ENCODE assay signal across 8 cellular contexts in the genomic region with DNA sequence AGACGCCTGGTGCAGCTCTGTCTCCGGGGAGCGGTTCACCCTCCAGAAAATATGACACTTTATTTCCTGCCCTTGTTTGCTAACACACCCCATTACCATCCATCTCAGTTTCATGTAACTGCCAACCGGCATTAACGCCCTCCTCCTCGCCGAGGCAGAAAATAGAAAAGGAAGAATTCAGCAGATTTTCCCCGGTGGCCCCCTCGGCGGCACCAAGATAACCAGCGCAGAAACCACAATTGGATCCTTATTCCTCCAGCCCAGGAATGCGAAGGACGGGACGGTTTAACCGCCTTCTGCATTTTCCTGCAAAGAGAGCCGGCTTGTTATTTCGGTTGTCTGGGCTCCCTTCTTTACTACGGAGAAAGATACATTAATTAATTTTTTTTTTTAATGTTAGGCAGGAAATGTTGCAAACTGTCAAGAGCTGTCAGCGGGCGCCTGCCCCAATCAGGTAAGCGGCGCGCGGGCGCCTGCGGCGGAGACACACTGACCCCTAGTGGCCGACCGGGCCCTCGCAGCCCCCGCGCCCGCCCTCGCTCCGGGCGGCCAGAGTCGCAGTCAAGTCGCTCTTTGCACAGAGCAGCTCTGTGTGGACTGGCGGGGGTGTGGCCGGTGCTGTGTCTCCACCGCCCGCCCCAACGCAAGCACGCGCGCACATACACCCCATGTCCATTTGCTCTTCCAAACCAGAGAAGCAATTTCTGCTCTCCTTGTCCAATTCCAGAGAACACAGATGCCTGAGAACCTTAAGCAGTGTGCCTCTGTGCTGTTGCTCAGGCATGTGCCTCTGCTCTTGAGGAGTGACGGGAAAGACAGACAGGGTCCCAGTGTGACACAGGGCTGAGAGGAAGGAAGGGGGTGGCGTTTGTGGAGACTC. TPM values are rescaled to one million over a fixed set of nuclear protein-coding genes. Genes with fewer than 3 reads are reported as not detected.
DNase-seq lines count a peak whose midpoint lies in the region; TF ChIP-seq lines count a peak whose summit lies in the region.

No MANE protein-coding gene starts in this region.

- H3K9me3 Mint-ChIP-seq in type B pancreatic cell = no peaks in the 10 kb centered on the region

- H3K36me3 ChIP-seq in MM.1S (replicated peaks; ENCODE audit: insufficient read depth, low read length) = no peaks in the 10 kb centered on the region
- no peaks in the 10 kb centered on the region for H3K36me3 ChIP-seq in SK-N-SH (replicated peaks in 1 of 2; ENCODE audit: control insufficient read depth in 1 of 2, insufficient read depth in 2 of 2, low read length in 1 of 2)

- H3K4me1 ChIP-seq in MM.1S (ENCODE audit: low read length) = peaks cover 22% of the 10 kb centered on the region
- H3K4me1 ChIP-seq in SK-N-SH (ENCODE audit: control insufficient read depth in 1 of 2, insufficient read depth in 2 of 2, low read depth in 1 of 2, low read length in 1 of 2) = peaks cover 4 to 8% of the 10 kb centered on the region in 2 experiments; a peak in 2 of 4 replicates

- H3K4me2 ChIP-seq in MM.1S (ENCODE audit: low read depth, low read length) (peak overlapping the region; percentile 86), SK-N-SH (peak overlapping the region; percentile 87)

- H3K27me3 Mint-ChIP-seq in type B pancreatic cell = peaks cover 63% of the 10 kb centered on the region

- peak overlapping the region; percentile 68 for H3K4me3 ChIP-seq in MM.1S (ENCODE audit: low read length)
- H3K4me3 ChIP-seq in SK-N-SH (ENCODE audit: low read depth in 2 of 2, low read length in 1 of 2) = peak overlapping the region; percentile 45 to 61

- peaks cover 12% of the 10 kb centered on the region for H3K4me1 Mint-ChIP-seq in type B pancreatic cell (ENCODE audit: unreplicated experiment)

- H2AFZ ChIP-seq in MM.1S (ENCODE audit: low read length) (peak overlapping the region; percentile 90), SK-N-SH (ENCODE audit: low read depth) (peak overlapping the region; percentile 87; the same call in 1 of the 2 replicates)

- intact Hi-C loops in head of caudate nucleus (cut with DNase I) = no loop called here

- CTCF ChIA-PET in HEK293T (lab: Yijun Ruan, JAX) = interaction anchor here (0.6 to 1.9 kb wide), 17 partner anchors 9 to 1497 kb away, joined by 3 to 11 read pairs (median 3); no protein-coding TSS in a partner anchor
- CTCF ChIA-PET in SK-N-SH (lab: Yijun Ruan, JAX) = interaction anchor here (0.6 to 4.9 kb wide), 79 partner anchors 9 to 981 kb away, joined by 3 to 63 read pairs (median 4); a partner anchor contains a TSS

- H3K9ac ChIP-seq in MM.1S (ENCODE audit: low read length) (peak overlapping the region; percentile 50), SK-N-SH (no peak overlapping the region; the same call in 1 of the 2 replicates)

- peak; percentile 85 for TF ChIP-seq RAD21 in SK-N-SH (IDR thresholded peaks at IDR 0.05; ENCODE audit: low read length)

- H4K20me1 ChIP-seq in MM.1S (ENCODE audit: insufficient read depth, low read length) (no peaks in the 10 kb centered on the region), SK-N-SH (ENCODE audit: insufficient read depth) (no peaks in the 10 kb centered on the region)

- H3K27ac ChIP-seq in MM.1S (ENCODE audit: low read length) = peak overlapping the region; percentile 76
- H3K27ac ChIP-seq in SK-N-SH (ENCODE audit: low read depth in 2 of 2, low read length in 1 of 2) = no peak overlapping the region

- H3F3A ChIP-seq in MM.1S (ENCODE audit: insufficient read depth, low read length) = peaks cover 8% of the 10 kb centered on the region
- peaks cover 7% of the 10 kb centered on the region for H3F3A ChIP-seq in SK-N-SH (replicated peaks; ENCODE audit: insufficient read depth)

- H3K27me3 ChIP-seq in MM.1S (replicated peaks; ENCODE audit: insufficient read depth, low read length) (no peaks in the 10 kb centered on the region), SK-N-SH (ENCODE audit: insufficient read depth) (no peaks in the 10 kb centered on the region)

- peak overlapping the region; percentile 70 for H3K27ac Mint-ChIP-seq in type B pancreatic cell

- WGBS in SK-N-SH (ENCODE audit: low lambda C conversion rate) = 2% methylated on average over 45 of the region's 48 CpGs

- TF ChIP-seq CTCF in GM10266 (IDR thresholded peaks at IDR 0.05; ENCODE audit: control insufficient read depth, insufficient read depth, low read depth, missing control alignments) (peak; percentile 98), MM.1S (IDR thresholded peaks at IDR 0.05; ENCODE audit: low read length) (peak; percentile 92), SK-N-SH (IDR thresholded peaks at IDR 0.05) (peak; percentile 100), type B pancreatic cell (conservative IDR thresholded peaks at IDR 0.05) (peak; percentile 100)

- POLR2A ChIA-PET in HEK293T (lab: Yijun Ruan, JAX) = interaction anchor here (1.2 kb wide), 1 partner anchor 12 kb away, joined by 3 read pairs; no protein-coding TSS in a partner anchor
- POLR2A ChIA-PET in SK-N-SH (lab: Yijun Ruan, JAX) = no interaction called here

- DNase-seq in GM10266 (ENCODE audit: extremely low spot score) = peak; percentile 82
- peak; percentile 91 for DNase-seq in HEK293T (ENCODE audit: extremely low spot score)
- DNase-seq in MM.1S = peak; percentile 89
- DNase-seq in SK-N-SH = peak; percentile 93
- peak; percentile 85 for DNase-seq in activated naive CD4-positive, alpha-beta T cell treated with anti-CD3 and anti-CD28 coated beads, Interleukin-2, amount 50 U/mL, for 16 hours
- peak; percentile 35 to 92 (median 83) for DNase-seq in head of caudate nucleus
- peak; percentile 64 for DNase-seq in pons (ENCODE audit: low spot score)
- peak; percentile 88 for DNase-seq in type B pancreatic cell (ENCODE audit: extremely low spot score, unreplicated experiment)

- H3K9me3 ChIP-seq in MM.1S (replicated peaks; ENCODE audit: insufficient read depth, low read length) (no peaks in the 10 kb centered on the region), SK-N-SH (no peaks in the 10 kb centered on the region)

- TF ChIP-seq EP300 in SK-N-SH (IDR thresholded peaks at IDR 0.05; ENCODE audit: borderline replicate concordance in 1 of 2, low read depth in 1 of 2, low read length in 1 of 2) = 0 out of 4 replicates have a peak, but pooled peaks of 1 of the 2 experiments have one; percentile 34

- no peaks in the 10 kb centered on the region for H3K36me3 Mint-ChIP-seq in type B pancreatic cell

- H3K79me2 ChIP-seq in MM.1S (ENCODE audit: low read length) (no peaks in the 10 kb centered on the region), SK-N-SH (ENCODE audit: insufficient read depth) (no peaks in the 10 kb centered on the region)

- peak overlapping the region; percentile 89 for H3K4me3 Mint-ChIP-seq in type B pancreatic cell

- H3K9me2 ChIP-seq in MM.1S (replicated peaks; ENCODE audit: insufficient read depth, low read length) = no peaks in the 10 kb centered on the region
- no peaks in the 10 kb centered on the region for H3K9me2 ChIP-seq in SK-N-SH

TF ChIP-seq in HEK293T, 16 proteins besides CTCF, POLR2A, EP300 and RAD21:
- TF ChIP-seq L3MBTL2 (conservative IDR thresholded peaks at IDR 0.05) (peak; percentile 38; the same call in 1 of the 2 replicates), ARNT (IDR thresholded peaks at IDR 0.05) (no peak), SUZ12 (IDR thresholded peaks at IDR 0.05) (no peak), ELF4 (IDR thresholded peaks at IDR 0.05) (no peak), SP1 (IDR thresholded peaks at IDR 0.05) (no peak), TARDBP (IDR thresholded peaks at IDR 0.05) (no peak), HDGF (IDR thresholded peaks at IDR 0.05; ENCODE audit: borderline replicate concordance) (no peak)
- TF ChIP-seq, protein P1, sequence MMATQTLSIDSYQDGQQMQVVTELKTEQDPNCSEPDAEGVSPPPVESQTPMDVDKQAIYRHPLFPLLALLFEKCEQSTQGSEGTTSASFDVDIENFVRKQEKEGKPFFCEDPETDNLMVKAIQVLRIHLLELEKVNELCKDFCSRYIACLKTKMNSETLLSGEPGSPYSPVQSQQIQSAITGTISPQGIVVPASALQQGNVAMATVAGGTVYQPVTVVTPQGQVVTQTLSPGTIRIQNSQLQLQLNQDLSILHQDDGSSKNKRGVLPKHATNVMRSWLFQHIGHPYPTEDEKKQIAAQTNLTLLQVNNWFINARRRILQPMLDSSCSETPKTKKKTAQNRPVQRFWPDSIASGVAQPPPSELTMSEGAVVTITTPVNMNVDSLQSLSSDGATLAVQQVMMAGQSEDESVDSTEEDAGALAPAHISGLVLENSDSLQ (IDR thresholded peaks at IDR 0.05) = peak; percentile 77

TF ChIP-seq in SK-N-SH, 30 proteins besides CTCF, POLR2A, EP300 and RAD21 (continues in another document):
- TF ChIP-seq JUND (IDR thresholded peaks at IDR 0.05) (no peak), GATA2 (CRISPR knock-in tag; IDR thresholded peaks at IDR 0.05) (no peak), ELF1 (IDR thresholded peaks at IDR 0.05) (no peak), FOXM1 (IDR thresholded peaks at IDR 0.05; ENCODE audit: low read depth) (0 out of 2 replicates have a peak, but pooled peaks have one; percentile 36), TAF1 (IDR thresholded peaks at IDR 0.05; ENCODE audit: borderline replicate concordance, low read depth, low read length) (no peak), RFX5 (IDR thresholded peaks at IDR 0.05; ENCODE audit: low read length) (no peak), GABPA (IDR thresholded peaks at IDR 0.05; ENCODE audit: low read depth) (no peak), MXI1 (IDR thresholded peaks at IDR 0.05; ENCODE audit: low read depth, low read length) (peak; percentile 68), CHD2 (IDR thresholded peaks at IDR 0.05; ENCODE audit: low read length, partially characterized antibody) (no peak), YY1 (IDR thresholded peaks at IDR 0.05; ENCODE audit: low read depth) (peak; percentile 30; the same call in 1 of the 2 replicates), EZH2phosphoT487 (IDR thresholded peaks at IDR 0.05; ENCODE audit: borderline replicate concordance, low read depth) (no peak), RXRA (IDR thresholded peaks at IDR 0.05; ENCODE audit: borderline replicate concordance, low read depth) (no peak), SMC3 (IDR thresholded peaks at IDR 0.05; ENCODE audit: low read depth, low read length) (peak; percentile 72), SIN3A (IDR thresholded peaks at IDR 0.05; ENCODE audit: borderline replicate concordance, low read depth, low read length) (peak; percentile 83; the same call in 1 of the 2 replicates)
- TF ChIP-seq, protein P2, sequence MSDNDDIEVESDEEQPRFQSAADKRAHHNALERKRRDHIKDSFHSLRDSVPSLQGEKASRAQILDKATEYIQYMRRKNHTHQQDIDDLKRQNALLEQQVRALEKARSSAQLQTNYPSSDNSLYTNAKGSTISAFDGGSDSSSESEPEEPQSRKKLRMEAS (IDR thresholded peaks at IDR 0.05; ENCODE audit: low read depth) = peak; percentile 51

RNA-seq across cellular contexts. Expression of a gene that starts 53.6 kb away (rescaled TPM):
- polyA plus RNA-seq in SK-N-SH (2012; rRNA removed) = 1.6 and 1.7 TPM in 2 replicates
- 1.6 and 1.9 TPM in 2 replicates for polyA plus RNA-seq in SK-N-SH (2012; cell fraction: cytosol; rRNA removed)
- 3.7 and 5.1 TPM in 2 replicates for polyA plus RNA-seq in SK-N-SH (2012; cell fraction: nucleus; rRNA removed)
- 2.0 and 4.1 TPM in 2 replicates for total RNA-seq in type B pancreatic cell (ENCODE audit: low replicate concordance)

RNA-seq across cellular contexts. Expression of a gene that starts 53.8 kb away (rescaled TPM):
- 2.4 and 2.8 TPM in 2 replicates for polyA plus RNA-seq in SK-N-SH (2012; rRNA removed)
- polyA plus RNA-seq in SK-N-SH (2012; cell fraction: cytosol; rRNA removed) = 1.9 and 2.0 TPM in 2 replicates
- 13.8 and 15.7 TPM in 2 replicates for polyA plus RNA-seq in SK-N-SH (2012; cell fraction: nucleus; rRNA removed)
- 5.3 and 6.9 TPM in 2 replicates for total RNA-seq in type B pancreatic cell (ENCODE audit: low replicate concordance)
